Comparison of ENCODE assay signal across 20 cellular contexts in the genomic region with DNA sequence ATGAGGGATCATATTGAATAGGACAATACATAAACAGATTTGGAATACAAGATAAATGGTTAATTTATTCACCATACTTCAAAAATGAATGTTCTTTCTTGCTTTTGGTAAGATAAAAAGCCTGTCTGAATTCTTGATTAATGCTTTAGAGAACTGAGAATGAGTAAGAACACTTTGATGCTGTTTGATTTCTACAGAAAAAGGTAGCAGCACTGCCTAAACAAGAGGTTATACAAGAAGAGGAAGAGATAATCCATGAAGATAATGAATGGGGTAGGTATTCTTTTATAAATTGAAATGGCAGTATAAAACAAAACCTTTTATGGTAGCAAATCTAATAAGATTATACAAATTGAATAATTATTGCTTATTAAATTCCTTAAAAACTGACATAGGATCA. TPM values are rescaled to one million over a fixed set of nuclear protein-coding genes. Genes with fewer than 3 reads are reported as not detected.
DNase-seq lines count a peak whose midpoint lies in the region; ATAC-seq lines count a peak whose summit lies in the region.
"Had no signal": no experiment of that assay in that cellular context is flagged by ENCODE, and none has a peak within 500 bp of the region (broad histone marks: within the 10 kb centered on the region; RNA-seq: fewer than 3 reads in every experiment).

No MANE protein-coding gene starts in this region.

- H3K27me3 Mint-ChIP-seq in activated CD4-positive, alpha-beta T cell treated with anti-CD3 and anti-CD28 coated beads for 36 hours, result no peaks in the 10 kb centered on the region
- H3K27me3 Mint-ChIP-seq in T-helper 17 cell, result no peaks in the 10 kb centered on the region
- H3K27me3 Mint-ChIP-seq in naive thymus-derived CD4-positive, alpha-beta T cell, result no peaks in the 10 kb centered on the region
- H3K27me3 Mint-ChIP-seq: CD4-positive, alpha-beta T cell had no signal

- H3K4me1 Mint-ChIP-seq in activated CD4-positive, alpha-beta T cell treated with anti-CD3 and anti-CD28 coated beads for 36 hours, result peaks cover 5% of the 10 kb centered on the region
- H3K4me1 Mint-ChIP-seq in T-helper 17 cell, result peaks cover 5% of the 10 kb centered on the region
- H3K4me1 Mint-ChIP-seq in naive thymus-derived CD4-positive, alpha-beta T cell, result peaks cover 0 to 4% (median 0%) of the 10 kb centered on the region in 7 donors
- H3K4me1 Mint-ChIP-seq: GM23338 had no signal

- ATAC-seq in activated CD4-positive, alpha-beta T cell treated with anti-CD3 and anti-CD28 coated beads for 36 hours, result peak; percentile 57
- peak in 1 of 2 donors; percentile 37 for ATAC-seq in activated naive CD4-positive, alpha-beta T cell treated with anti-CD3 and anti-CD28 coated beads, Interleukin-2, amount 50 U/mL, for 72 hours
- ATAC-seq in T-helper 17 cell, result no peak
- ATAC-seq in naive thymus-derived CD4-positive, alpha-beta T cell, result no peak
- ATAC-seq: A549, GM23338, HCT116 had no signal

- no peaks in the 10 kb centered on the region for H3K9me3 ChIP-seq in T-helper 17 cell (ENCODE audit: control insufficient read depth, low read length, poor library complexity, severe bottlenecking)
- H3K9me3 ChIP-seq in naive thymus-derived CD4-positive, alpha-beta T cell (ENCODE audit: control insufficient read depth in 2 of 3, low read length in 3 of 3), result no peaks in the 10 kb centered on the region
- H3K9me3 ChIP-seq: A549 had no signal

- POLR2A ChIA-PET in activated CD4-positive, alpha-beta T cell treated with anti-CD3 and anti-CD28 coated beads for 36 hours (lab: Charles Lee), result interaction anchor here (0.6 kb wide), 1 partner anchor 18 kb away, joined by 4 read pairs; no protein-coding TSS in a partner anchor
- POLR2A ChIA-PET in naive thymus-derived CD4-positive, alpha-beta T cell (lab: Charles Lee), result no interaction called here

- H3K27me3 ChIP-seq in naive thymus-derived CD4-positive, alpha-beta T cell (ENCODE audit: control insufficient read depth in 2 of 2, insufficient read depth in 2 of 2, low read length in 2 of 2), result no peaks in the 10 kb centered on the region

- H3K27ac ChIP-seq in naive thymus-derived CD4-positive, alpha-beta T cell (ENCODE audit: low read depth, low read length), result no peak overlapping the region
- H3K27ac ChIP-seq: 22Rv1, A549, C4-2B, HL-60 had no signal

- H3K36me3 ChIP-seq in naive thymus-derived CD4-positive, alpha-beta T cell (ENCODE audit: control insufficient read depth in 2 of 3, insufficient read depth in 3 of 3, low read length in 3 of 3), result peaks cover 0 to 29% (median 0%) of the 10 kb centered on the region in 3 experiments

- DNase-seq in activated CD4-positive, alpha-beta T cell treated with anti-CD3 and anti-CD28 coated beads for 36 hours, result no peak
- DNase-seq in activated CD4-positive, alpha-beta T cell treated with anti-CD3 and anti-CD28 coated beads for 1 hour, result no peak
- no peak for DNase-seq in activated naive CD4-positive, alpha-beta T cell treated with anti-CD3 and anti-CD28 coated beads, Interleukin-2, amount 50 U/mL, for 72 hours (ENCODE audit: low spot score in 2 of 2)
- no peak for DNase-seq in activated naive CD4-positive, alpha-beta T cell treated with anti-CD3 and anti-CD28 coated beads, Interleukin-2, amount 50 U/mL, for 16 hours
- DNase-seq in T-helper 17 cell (no peak), mesenteric fat pad (ENCODE audit: low spot score) (no peak)
- DNase-seq in naive thymus-derived CD4-positive, alpha-beta T cell, result no peak
- no peak for DNase-seq in stimulated activated CD4-positive, alpha-beta T cell treated with anti-CD3 and anti-CD28 coated beads, Interleukin-4, amount 100 ng/mL, for 1 hour
- DNase-seq: AML-193; CD4-positive, alpha-beta T cell; DMS153; DMS79; GDM1; HFFc6 had no signal

- H3K36me3 Mint-ChIP-seq in activated CD4-positive, alpha-beta T cell treated with anti-CD3 and anti-CD28 coated beads for 36 hours (ENCODE audit: low read depth), result peaks cover 30% of the 10 kb centered on the region
- H3K36me3 Mint-ChIP-seq in activated naive CD4-positive, alpha-beta T cell treated with anti-CD3 and anti-CD28 coated beads, Interleukin-2, amount 50 U/mL, for 72 hours, result peaks cover 0 to 6% of the 10 kb centered on the region in 2 donors
- H3K36me3 Mint-ChIP-seq in T-helper 17 cell (ENCODE audit: low read depth), result peaks cover 2% of the 10 kb centered on the region
- peaks cover 0 to 20% (median 8%) of the 10 kb centered on the region in 5 donors for H3K36me3 Mint-ChIP-seq in naive thymus-derived CD4-positive, alpha-beta T cell

- H3K4me3 ChIP-seq in naive thymus-derived CD4-positive, alpha-beta T cell (ENCODE audit: low read length), result no peak overlapping the region
- H3K4me3 ChIP-seq: A549, GM23338 had no signal

- H3K27ac Mint-ChIP-seq in activated CD4-positive, alpha-beta T cell treated with anti-CD3 and anti-CD28 coated beads for 36 hours, result no peak overlapping the region
- H3K27ac Mint-ChIP-seq in activated naive CD4-positive, alpha-beta T cell treated with anti-CD3 and anti-CD28 coated beads, Interleukin-2, amount 50 U/mL, for 72 hours, result peak overlapping the region; percentile 36 to 69
- peak overlapping the region; percentile 32 for H3K27ac Mint-ChIP-seq in T-helper 17 cell
- H3K27ac Mint-ChIP-seq in naive thymus-derived CD4-positive, alpha-beta T cell, result peak overlapping the region in 5 of 9 donors; percentile 3 to 80 (median 44)
- H3K27ac Mint-ChIP-seq: CD4-positive, alpha-beta T cell; GM23338; HFFc6 had no signal

- H3K4me1 ChIP-seq in naive thymus-derived CD4-positive, alpha-beta T cell (ENCODE audit: control insufficient read depth in 2 of 2, insufficient read depth in 2 of 2, low read length in 2 of 2), result no peaks in the 10 kb centered on the region
- H3K4me1 ChIP-seq: A549 had no signal

- intact Hi-C loops in activated CD4-positive, alpha-beta T cell treated with anti-CD3 and anti-CD28 coated beads for 36 hours (cut with DNase I, micrococcal nuclease), result no loop called here
- intact Hi-C loops in naive thymus-derived CD4-positive, alpha-beta T cell (cut with micrococcal nuclease), result no loop called here

- H3K4me3 Mint-ChIP-seq in activated CD4-positive, alpha-beta T cell treated with anti-CD3 and anti-CD28 coated beads for 36 hours, result no peak overlapping the region
- H3K4me3 Mint-ChIP-seq in T-helper 17 cell, result no peak overlapping the region
- no peak overlapping the region for H3K4me3 Mint-ChIP-seq in naive thymus-derived CD4-positive, alpha-beta T cell
- H3K4me3 Mint-ChIP-seq: CD4-positive, alpha-beta T cell; GM23338; HFFc6 had no signal

- no peaks in the 10 kb centered on the region for H3K9me3 Mint-ChIP-seq in activated CD4-positive, alpha-beta T cell treated with anti-CD3 and anti-CD28 coated beads for 36 hours (ENCODE audit: low read depth)
- H3K9me3 Mint-ChIP-seq in activated naive CD4-positive, alpha-beta T cell treated with anti-CD3 and anti-CD28 coated beads, Interleukin-2, amount 50 U/mL, for 72 hours, result no peaks in the 10 kb centered on the region
- H3K9me3 Mint-ChIP-seq in naive thymus-derived CD4-positive, alpha-beta T cell, result no peaks in the 10 kb centered on the region
- H3K9me3 Mint-ChIP-seq: CD4-positive, alpha-beta T cell; GM23338; HFFc6 had no signal

- CTCF ChIA-PET in activated CD4-positive, alpha-beta T cell treated with anti-CD3 and anti-CD28 coated beads for 36 hours (lab: Charles Lee), result interaction anchor here (1.0 to 1.7 kb wide), 2 partner anchors 8 to 16 kb away, joined by 3 to 7 read pairs; a partner anchor contains a TSS
- CTCF ChIA-PET in naive thymus-derived CD4-positive, alpha-beta T cell (lab: Charles Lee), result no interaction called here

RNA-seq across cellular contexts. Expression of a gene that starts 15.3 kb away (rescaled TPM):
- 10 to 100 TPM; 69.7 to 85.1 TPM for total RNA-seq in activated CD4-positive, alpha-beta T cell treated with anti-CD3 and anti-CD28 coated beads for 36 hours
- 10 to 100 TPM; 45.3 to 82.3 TPM for total RNA-seq in activated naive CD4-positive, alpha-beta T cell treated with anti-CD3 and anti-CD28 coated beads, Interleukin-2, amount 50 U/mL, for 72 hours
- 10 to 100 TPM; 30.7 to 40.5 TPM for total RNA-seq in T-helper 17 cell
- 10 to 100 TPM; 26.8 to 41.5 (median 35.5) TPM for total RNA-seq in naive thymus-derived CD4-positive, alpha-beta T cell
- 10 to 100 TPM; 42.6 to 43.1 TPM for polyA plus RNA-seq in naive thymus-derived CD4-positive, alpha-beta T cell
- 29.7 TPM for total RNA-seq in mesenteric fat pad

RNA-seq across cellular contexts. Expression of a gene that starts 15.8 kb away (rescaled TPM):
- 10 to 100 TPM; 16.1 to 16.9 TPM for total RNA-seq in activated CD4-positive, alpha-beta T cell treated with anti-CD3 and anti-CD28 coated beads for 36 hours
- total RNA-seq in activated naive CD4-positive, alpha-beta T cell treated with anti-CD3 and anti-CD28 coated beads, Interleukin-2, amount 50 U/mL, for 72 hours, result 10 to 100 TPM; 16.0 to 20.3 TPM
- total RNA-seq in T-helper 17 cell (10 to 100 TPM; 24.2 to 28.4 TPM), mesenteric fat pad (24.8 TPM)
- 10 to 100 TPM; 15.0 to 33.7 (median 27.5) TPM for total RNA-seq in naive thymus-derived CD4-positive, alpha-beta T cell
- 10 to 100 TPM in 1 of 2 donors, 1 to 10 TPM in 1; 6.0 to 11.7 TPM for polyA plus RNA-seq in naive thymus-derived CD4-positive, alpha-beta T cell

RNA-seq across cellular contexts. Expression of a gene that starts 46.8 kb away (rescaled TPM):
- 10 to 100 TPM; 11.8 to 11.9 TPM for total RNA-seq in activated CD4-positive, alpha-beta T cell treated with anti-CD3 and anti-CD28 coated beads for 36 hours
- total RNA-seq in activated naive CD4-positive, alpha-beta T cell treated with anti-CD3 and anti-CD28 coated beads, Interleukin-2, amount 50 U/mL, for 72 hours, result 10 to 100 TPM; 18.2 to 23.5 TPM
- 10 to 100 TPM; 26.1 to 30.3 TPM for total RNA-seq in T-helper 17 cell
- 10 to 100 TPM; 21.8 to 78.9 (median 26.1) TPM for total RNA-seq in naive thymus-derived CD4-positive, alpha-beta T cell
- polyA plus RNA-seq in naive thymus-derived CD4-positive, alpha-beta T cell, result 1 to 10 TPM; 5.0 to 5.2 TPM
- 18.0 TPM for total RNA-seq in mesenteric fat pad
